Comparison of ENCODE assay signal across 8 cellular contexts in the genomic region with DNA sequence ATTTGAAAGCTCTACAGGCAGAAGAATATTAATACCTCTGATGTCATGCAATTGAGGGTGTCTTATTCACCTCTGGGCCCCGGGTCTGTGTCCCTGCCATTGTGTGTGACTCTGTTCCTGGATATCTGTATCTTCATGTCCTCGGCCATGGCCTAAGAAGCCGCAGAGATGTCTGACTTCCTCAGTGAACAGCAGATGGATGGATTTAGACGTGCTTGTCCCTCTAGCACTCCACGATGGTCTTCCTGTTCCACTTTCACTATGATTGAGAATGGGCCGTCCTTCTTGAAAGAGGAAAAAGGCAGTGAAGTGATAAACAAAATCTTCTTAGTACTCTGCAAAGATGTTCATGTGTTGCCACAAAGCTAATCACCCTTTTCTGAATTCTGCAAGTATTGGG.
A peak's percentile ranks its signal among the peaks of the same experiment; 100 is the strongest.
DNase-seq lines count a peak whose midpoint lies in the region; ATAC-seq and TF ChIP-seq lines count a peak whose summit lies in the region.

No MANE protein-coding gene starts in this region.

- no peak for TF ChIP-seq EP300 in gastroesophageal sphincter (IDR thresholded peaks at IDR 0.05)

- WGBS in gastroesophageal sphincter (ENCODE audit: low coverage in 1 of 2), 2 donors = 73 to 79% methylated on average over 2 to 3 of the region's 6 CpGs
- WGBS in aorta, 2 donors = 85 to 88% methylated on average over 6 of the region's 6 CpGs

- H3K9me3 ChIP-seq in gastroesophageal sphincter (no peaks in the 10 kb centered on the region), aorta (ENCODE audit: control insufficient read depth, low read length) (no peaks in the 10 kb centered on the region)

- H3K4me3 ChIP-seq in gastroesophageal sphincter = no peak overlapping the region
- no peak overlapping the region for H3K4me3 ChIP-seq in aorta (ENCODE audit: low read length in 2 of 2)

- no peak for TF ChIP-seq POLR2A in gastroesophageal sphincter (IDR thresholded peaks at IDR 0.05)

- TF ChIP-seq CTCF in GM10248 (IDR thresholded peaks at IDR 0.05; ENCODE audit: control extremely low read depth, extremely low read depth, low read depth, missing control alignments) (no peak), gastroesophageal sphincter (IDR thresholded peaks at IDR 0.05) (no peak)

- no peaks in the 10 kb centered on the region for H3K36me3 ChIP-seq in gastroesophageal sphincter
- no peaks in the 10 kb centered on the region for H3K36me3 ChIP-seq in aorta (ENCODE audit: control insufficient read depth in 1 of 2, insufficient read depth in 2 of 2, low read length in 1 of 2)

- DNase-seq in GM10248 (ENCODE audit: extremely low spot score) (peak; percentile 78), ureter (ENCODE audit: low spot score) (no peak), aorta (no peak), OCI-M2 (lab: John Stamatoyannopoulos, UW; ENCODE audit: unreplicated experiment) (no peak), RPMI8226 (no peak)

- ATAC-seq in GM19467 (IDR thresholded peaks at IDR 0.05; ENCODE audit: unreplicated experiment) (peak; percentile 64), HG03520 (IDR thresholded peaks at IDR 0.05; ENCODE audit: unreplicated experiment) (peak; percentile 62), gastroesophageal sphincter (peak; percentile 67), aorta (ENCODE audit: low FRiP score) (no peak)

- peaks cover 0 to 9% (median 4%) of the 10 kb centered on the region in 3 donors for H3K4me1 ChIP-seq in gastroesophageal sphincter
- peaks cover 2 to 3% of the 10 kb centered on the region in 2 donors for H3K4me1 ChIP-seq in aorta (ENCODE audit: control insufficient read depth in 1 of 2, insufficient read depth in 2 of 2, low read length in 2 of 2)

- H3K27me3 ChIP-seq in gastroesophageal sphincter = no peaks in the 10 kb centered on the region
- no peaks in the 10 kb centered on the region for H3K27me3 ChIP-seq in aorta (ENCODE audit: control insufficient read depth in 1 of 2, insufficient read depth in 2 of 2, low read length in 1 of 2)

- POLR2A ChIA-PET in GM10248 (lab: Yijun Ruan, JAX) = no interaction called here

- intact Hi-C loops in aorta (cut with DNase I) = loop anchor here in 1 of 2 donors (10.0 kb wide), 1 partner anchor 294 kb away; no protein-coding TSS in a partner anchor

- H3K27ac ChIP-seq in gastroesophageal sphincter (peak overlapping the region in 1 of 4 donors; percentile 43), aorta (ENCODE audit: low read depth in 1 of 2, low read length in 2 of 2) (no peak overlapping the region)

- CTCF ChIA-PET in GM10248 (lab: Yijun Ruan, JAX) = interaction anchor here (0.8 to 1.9 kb wide), 7 partner anchors 9 to 359 kb away, joined by 3 to 7 read pairs (median 5); no protein-coding TSS in a partner anchor
